ENCODE assay signal across 18 cellular contexts in genomic region chr7:100614308-100614861, GRCh38. TPM values are rescaled to one million over a fixed set of nuclear protein-coding genes. Genes with fewer than 3 reads are reported as not detected.
A peak's percentile ranks its signal among the peaks of the same experiment; 100 is the strongest.
DNase-seq lines count a peak whose midpoint lies in the region; ATAC-seq, FAIRE-seq and TF ChIP-seq lines count a peak whose summit lies in the region.
"Had no signal": no experiment of that assay in that cellular context is flagged by ENCODE, and none has a peak within 500 bp of the region (broad histone marks: within the 10 kb centered on the region; RNA-seq: fewer than 3 reads in every experiment).

No MANE protein-coding gene starts in this region.

- H3K9me3 Mint-ChIP-seq in activated CD4-positive, alpha-beta memory T cell treated with anti-CD3 and anti-CD28 coated beads, Interleukin-2, amount 10 ng/mL, durations not matched to agents 7 days and 5 days: no peaks in the 10 kb centered on the region
- no peaks in the 10 kb centered on the region for H3K9me3 Mint-ChIP-seq in activated CD4-positive, alpha-beta memory T cell treated with anti-CD3 and anti-CD28 coated beads for 36 hours

- peaks cover 15% of the 10 kb centered on the region for H3K36me3 Mint-ChIP-seq in activated CD4-positive, alpha-beta memory T cell treated with anti-CD3 and anti-CD28 coated beads, Interleukin-2, amount 10 ng/mL, durations not matched to agents 7 days and 5 days (ENCODE audit: low read depth)
- H3K36me3 Mint-ChIP-seq in activated CD4-positive, alpha-beta memory T cell treated with anti-CD3 and anti-CD28 coated beads for 36 hours: no peaks in the 10 kb centered on the region

- H3K4me1 ChIP-seq in neutrophil (ENCODE audit: control insufficient read depth in 1 of 2, insufficient read depth in 1 of 2, low read depth in 1 of 2, low read length in 1 of 2) (peaks cover 23 to 24% of the 10 kb centered on the region in 2 experiments), psoas muscle (no peaks in the 10 kb centered on the region)

- WGBS in psoas muscle, 3 donors: 79 to 97% (median 79%) methylated on average over 6 of the region's 6 CpGs

- H3K36me3 ChIP-seq in neutrophil (peaks cover 12% of the 10 kb centered on the region), psoas muscle (ENCODE audit: insufficient read depth in 1 of 2, low read depth in 1 of 2) (peaks cover 0 to 9% of the 10 kb centered on the region in 2 donors)

- DNase-seq in activated CD4-positive, alpha-beta memory T cell treated with anti-CD3 and anti-CD28 coated beads, Interleukin-2, amount 10 ng/mL, durations not matched to agents 7 days and 5 days: no peak
- no peak for DNase-seq in activated CD4-positive, alpha-beta memory T cell treated with anti-CD3 and anti-CD28 coated beads for 36 hours
- DNase-seq in EH (ENCODE audit: low read depth) (peak; percentile 6), RCC 7860 (ENCODE audit: low spot score) (peak; percentile 10), UCSD-AML1 (lab: John Stamatoyannopoulos, UW; ENCODE audit: unreplicated experiment) (no peak), psoas muscle (no peak), NCI-H524 (lab: John Stamatoyannopoulos, UW) (no peak)
- DNase-seq: GDM1, NCI-H1092 treated with DMSO at 0.1 percent for 48 hours, NCI-H187, NCI-H446 treated with DMSO at 0.1 percent for 48 hours, NCI-H774, Right ventricle myocardium superior had no signal

- POLR2A ChIA-PET in activated CD4-positive, alpha-beta memory T cell treated with anti-CD3 and anti-CD28 coated beads, Interleukin-2, amount 10 ng/mL, durations not matched to agents 7 days and 5 days (lab: Charles Lee): interaction anchor here (0.5 to 8.1 kb wide), 8 partner anchors 9 to 186 kb away, joined by 3 to 140 read pairs (median 20); partner anchors contain the start of genes FBXO24, GNB2, LRCH4 and ZCWPW1
- POLR2A ChIA-PET in activated CD4-positive, alpha-beta memory T cell treated with anti-CD3 and anti-CD28 coated beads for 36 hours (lab: Charles Lee): interaction anchor here (0.7 kb wide), 2 partner anchors 15 to 606 kb away, joined by 3 to 4 read pairs; no protein-coding TSS in a partner anchor

- no peak overlapping the region for H3K27ac Mint-ChIP-seq in activated CD4-positive, alpha-beta memory T cell treated with anti-CD3 and anti-CD28 coated beads, Interleukin-2, amount 10 ng/mL, durations not matched to agents 7 days and 5 days
- H3K27ac Mint-ChIP-seq in activated CD4-positive, alpha-beta memory T cell treated with anti-CD3 and anti-CD28 coated beads for 36 hours: no peak overlapping the region

- no peak overlapping the region for H3K4me3 ChIP-seq in neutrophil (ENCODE audit: low read depth in 1 of 2, low read length in 1 of 2)
- no peak overlapping the region for H3K4me3 ChIP-seq in psoas muscle

- no peak for FAIRE-seq in RCC 7860 (lab: Jason Lieb, UNC)
- FAIRE-seq: A204.1, GM12892, GM19239, HTR-8/SVneo had no signal

- H3K4me3 Mint-ChIP-seq in activated CD4-positive, alpha-beta memory T cell treated with anti-CD3 and anti-CD28 coated beads, Interleukin-2, amount 10 ng/mL, durations not matched to agents 7 days and 5 days: peak overlapping the region; percentile 85
- H3K4me3 Mint-ChIP-seq in activated CD4-positive, alpha-beta memory T cell treated with anti-CD3 and anti-CD28 coated beads for 36 hours: no peak overlapping the region

- H3K4me1 Mint-ChIP-seq in activated CD4-positive, alpha-beta memory T cell treated with anti-CD3 and anti-CD28 coated beads, Interleukin-2, amount 10 ng/mL, durations not matched to agents 7 days and 5 days: peaks cover 21% of the 10 kb centered on the region
- H3K4me1 Mint-ChIP-seq in activated CD4-positive, alpha-beta memory T cell treated with anti-CD3 and anti-CD28 coated beads for 36 hours (ENCODE audit: low read depth): peaks cover 14% of the 10 kb centered on the region

- H3K27me3 ChIP-seq in neutrophil (no peaks in the 10 kb centered on the region), psoas muscle (ENCODE audit: insufficient read depth in 3 of 3, low read length in 2 of 3) (no peaks in the 10 kb centered on the region)

- intact Hi-C loops in activated CD4-positive, alpha-beta memory T cell treated with anti-CD3 and anti-CD28 coated beads for 36 hours (cut with micrococcal nuclease): no loop called here
- intact Hi-C loops in psoas muscle (cut with DNase I): loop anchor here (5.0 kb wide), 1 partner anchor 58 kb away; the partner anchor contains the start of gene GNB2 (in 2 of the 2)

- H3K9me3 ChIP-seq in neutrophil: no peaks in the 10 kb centered on the region
- H3K9me3 ChIP-seq in psoas muscle: no peaks in the 10 kb centered on the region

- H3K27ac ChIP-seq in neutrophil: peak overlapping the region; percentile 94
- no peak overlapping the region for H3K27ac ChIP-seq in psoas muscle

- no peak for TF ChIP-seq CTCF in neutrophil (IDR thresholded peaks at IDR 0.05)
- no peak for TF ChIP-seq CTCF in psoas muscle (IDR thresholded peaks at IDR 0.05)

- CTCF ChIA-PET in activated CD4-positive, alpha-beta memory T cell treated with anti-CD3 and anti-CD28 coated beads, Interleukin-2, amount 10 ng/mL, durations not matched to agents 7 days and 5 days (lab: Charles Lee): interaction anchor here (0.8 to 11.9 kb wide), 5 partner anchors 11 to 77 kb away, joined by 3 to 163 read pairs (median 32); no protein-coding TSS in a partner anchor
- CTCF ChIA-PET in activated CD4-positive, alpha-beta memory T cell treated with anti-CD3 and anti-CD28 coated beads for 36 hours (lab: Charles Lee): interaction anchor here (0.6 to 3.1 kb wide), 5 partner anchors 15 to 462 kb away, joined by 3 to 33 read pairs (median 3); no protein-coding TSS in a partner anchor

- no peak for ATAC-seq in psoas muscle

- peaks cover 2% of the 10 kb centered on the region for H3K27me3 Mint-ChIP-seq in activated CD4-positive, alpha-beta memory T cell treated with anti-CD3 and anti-CD28 coated beads, Interleukin-2, amount 10 ng/mL, durations not matched to agents 7 days and 5 days
- H3K27me3 Mint-ChIP-seq in activated CD4-positive, alpha-beta memory T cell treated with anti-CD3 and anti-CD28 coated beads for 36 hours: no peaks in the 10 kb centered on the region

RNA-seq across cellular contexts. Expression of gene MOSPD3, which starts 2.0 kb away (rescaled TPM):
- 10 to 100 TPM; 47.2 to 53.3 TPM for total RNA-seq in activated CD4-positive, alpha-beta memory T cell treated with anti-CD3 and anti-CD28 coated beads, Interleukin-2, amount 10 ng/mL, durations not matched to agents 7 days and 5 days
- total RNA-seq in activated CD4-positive, alpha-beta memory T cell treated with anti-CD3 and anti-CD28 coated beads for 36 hours: 10 to 100 TPM; 14.0 to 14.4 TPM
- total RNA-seq in psoas muscle: 1 to 10 TPM; 6.2 to 7.0 (median 6.4) TPM
- 10 to 100 TPM in 1 of 3 donors, 1 to 10 TPM in 2; 7.7 to 11.3 (median 7.9) TPM for polyA plus RNA-seq in psoas muscle

RNA-seq across cellular contexts. Expression of gene PCOLCE, which starts 12.2 kb away (rescaled TPM):
- total RNA-seq in activated CD4-positive, alpha-beta memory T cell treated with anti-CD3 and anti-CD28 coated beads, Interleukin-2, amount 10 ng/mL, durations not matched to agents 7 days and 5 days: 10 to 100 TPM; 16.0 to 18.7 TPM
- total RNA-seq in activated CD4-positive, alpha-beta memory T cell treated with anti-CD3 and anti-CD28 coated beads for 36 hours: 10 to 100 TPM in 1 of 2 experiments, 1 to 10 TPM in 1; 9.2 to 11.0 TPM
- total RNA-seq in psoas muscle: 10 to 100 TPM in 2 of 4 donors, 1 to 10 TPM in 2; 6.2 to 16.9 (median 9.7) TPM
- 10 to 100 TPM in 1 of 3 donors, 1 to 10 TPM in 2; 4.2 to 11.5 (median 7.7) TPM for polyA plus RNA-seq in psoas muscle

RNA-seq across cellular contexts. Expression of gene TFR2, which starts 27.0 kb away (rescaled TPM):
- 1 to 10 TPM; 8.8 to 9.2 TPM for total RNA-seq in activated CD4-positive, alpha-beta memory T cell treated with anti-CD3 and anti-CD28 coated beads, Interleukin-2, amount 10 ng/mL, durations not matched to agents 7 days and 5 days
- 1 to 10 TPM; 8.7 to 9.9 TPM for total RNA-seq in activated CD4-positive, alpha-beta memory T cell treated with anti-CD3 and anti-CD28 coated beads for 36 hours
- total RNA-seq in psoas muscle: not detected
- polyA plus RNA-seq in psoas muscle: under 1 TPM in 2 of 3 donors, not detected in 1; 0.04 to 0.36 TPM

RNA-seq across cellular contexts. Expression of gene FBXO24, which starts 28.3 kb away (rescaled TPM):
- total RNA-seq in activated CD4-positive, alpha-beta memory T cell treated with anti-CD3 and anti-CD28 coated beads, Interleukin-2, amount 10 ng/mL, durations not matched to agents 7 days and 5 days: 1 to 10 TPM; 1.8 to 2.7 TPM
- total RNA-seq in activated CD4-positive, alpha-beta memory T cell treated with anti-CD3 and anti-CD28 coated beads for 36 hours: 1 to 10 TPM; 2.2 to 2.6 TPM
- 1 to 10 TPM in 1 of 4 donors, under 1 TPM in 3; 0.13 to 1.1 (median 0.31) TPM for total RNA-seq in psoas muscle
- polyA plus RNA-seq in psoas muscle: under 1 TPM; 0.18 to 0.55 (median 0.23) TPM

RNA-seq across cellular contexts. Expression of gene LRCH4, which starts 28.5 kb away (rescaled TPM):
- 100 to 1,000 TPM; 199 to 204 TPM for total RNA-seq in activated CD4-positive, alpha-beta memory T cell treated with anti-CD3 and anti-CD28 coated beads, Interleukin-2, amount 10 ng/mL, durations not matched to agents 7 days and 5 days
- 10 to 100 TPM; 93.4 to 97.7 TPM for total RNA-seq in activated CD4-positive, alpha-beta memory T cell treated with anti-CD3 and anti-CD28 coated beads for 36 hours
- 10 to 100 TPM; 32.5 to 41.5 (median 34.1) TPM for total RNA-seq in psoas muscle
- polyA plus RNA-seq in psoas muscle: 10 to 100 TPM; 16.7 to 35.2 (median 28.5) TPM

Comparison
In these comparisons a context has a peak if more than half of its experiments do, and no peak if none do; other contexts are left out.
1. DNase-seq: peak in EH (single experiment) and RCC 7860 (single experiment); none in activated CD4-positive, alpha-beta memory T cell treated with anti-CD3 and anti-CD28 coated beads, Interleukin-2, amount 10 ng/mL, durations not matched to agents 7 days and 5 days (single experiment), activated CD4-positive, alpha-beta memory T cell treated with anti-CD3 and anti-CD28 coated beads for 36 hours (single experiment), UCSD-AML1 (single experiment), psoas muscle (0 of 2) and NCI-H524 (0 of 2).
2. RNA of gene TFR2, which starts 27.0 kb away (total RNA-seq): 8.7 to 9.9 TPM in activated CD4-positive, alpha-beta memory T cell treated with anti-CD3 and anti-CD28 coated beads for 36 hours and 8.8 to 9.2 TPM in activated CD4-positive, alpha-beta memory T cell treated with anti-CD3 and anti-CD28 coated beads, Interleukin-2, amount 10 ng/mL, durations not matched to agents 7 days and 5 days; not detected in psoas muscle; every median in the first group is over 4 times any median in the second.